ENCODE assay signal across 1 cellular context in the genomic region with DNA sequence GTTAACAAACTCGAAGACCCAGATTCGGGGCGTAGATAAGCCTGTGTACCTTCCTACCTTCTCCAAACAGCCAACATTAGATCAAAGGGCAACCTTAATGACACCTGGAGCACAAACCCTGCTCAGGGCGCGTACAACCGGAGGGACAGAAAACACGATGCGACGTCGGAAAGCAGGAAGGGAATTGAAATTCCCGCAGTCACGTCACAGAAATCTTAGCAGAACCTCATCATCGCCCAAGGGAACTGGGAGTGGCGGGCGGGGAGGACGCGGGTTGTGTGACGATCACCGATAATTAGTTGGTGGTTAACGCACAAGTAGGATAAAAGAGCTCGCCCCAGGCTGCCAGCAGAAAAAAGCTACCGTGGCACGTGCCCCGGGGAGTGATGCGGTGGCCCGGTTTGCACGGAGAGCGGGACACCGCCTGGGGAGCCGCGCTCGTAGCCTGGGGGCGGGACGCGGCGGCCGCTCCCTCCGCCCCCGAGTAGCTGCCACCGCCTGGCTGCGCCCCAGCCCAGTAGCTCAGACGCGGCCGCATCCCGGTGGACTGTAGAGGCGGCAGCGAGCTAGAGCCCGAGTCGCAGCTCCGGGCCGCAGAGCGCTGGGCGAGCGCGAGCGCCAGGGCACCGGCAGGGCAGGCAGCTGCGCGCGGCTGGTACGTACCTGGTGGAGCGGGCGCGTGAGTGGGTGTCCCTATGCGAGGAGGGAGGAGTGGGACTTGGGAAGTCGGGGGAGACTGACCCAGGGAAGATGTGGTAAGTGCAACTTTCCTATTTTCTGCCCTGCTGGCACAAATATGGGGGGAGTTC.
A peak's percentile ranks its signal among the peaks of the same experiment; 100 is the strongest.
TF ChIP-seq lines count a peak whose summit lies in the region.

A gene with protein sequence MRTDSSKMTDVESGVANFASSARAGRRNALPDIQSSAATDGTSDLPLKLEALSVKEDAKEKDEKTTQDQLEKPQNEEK (plus strand): TSS at position 525 of the 809 bp plus-strand sequence. CDS start 107,390 bp downstream, outside the sequence.

TF ChIP-seq in GM12878, 131 proteins besides CTCF, POLR2A, EP300 and RAD21 (continued from another document):
- TF ChIP-seq, protein P1, sequence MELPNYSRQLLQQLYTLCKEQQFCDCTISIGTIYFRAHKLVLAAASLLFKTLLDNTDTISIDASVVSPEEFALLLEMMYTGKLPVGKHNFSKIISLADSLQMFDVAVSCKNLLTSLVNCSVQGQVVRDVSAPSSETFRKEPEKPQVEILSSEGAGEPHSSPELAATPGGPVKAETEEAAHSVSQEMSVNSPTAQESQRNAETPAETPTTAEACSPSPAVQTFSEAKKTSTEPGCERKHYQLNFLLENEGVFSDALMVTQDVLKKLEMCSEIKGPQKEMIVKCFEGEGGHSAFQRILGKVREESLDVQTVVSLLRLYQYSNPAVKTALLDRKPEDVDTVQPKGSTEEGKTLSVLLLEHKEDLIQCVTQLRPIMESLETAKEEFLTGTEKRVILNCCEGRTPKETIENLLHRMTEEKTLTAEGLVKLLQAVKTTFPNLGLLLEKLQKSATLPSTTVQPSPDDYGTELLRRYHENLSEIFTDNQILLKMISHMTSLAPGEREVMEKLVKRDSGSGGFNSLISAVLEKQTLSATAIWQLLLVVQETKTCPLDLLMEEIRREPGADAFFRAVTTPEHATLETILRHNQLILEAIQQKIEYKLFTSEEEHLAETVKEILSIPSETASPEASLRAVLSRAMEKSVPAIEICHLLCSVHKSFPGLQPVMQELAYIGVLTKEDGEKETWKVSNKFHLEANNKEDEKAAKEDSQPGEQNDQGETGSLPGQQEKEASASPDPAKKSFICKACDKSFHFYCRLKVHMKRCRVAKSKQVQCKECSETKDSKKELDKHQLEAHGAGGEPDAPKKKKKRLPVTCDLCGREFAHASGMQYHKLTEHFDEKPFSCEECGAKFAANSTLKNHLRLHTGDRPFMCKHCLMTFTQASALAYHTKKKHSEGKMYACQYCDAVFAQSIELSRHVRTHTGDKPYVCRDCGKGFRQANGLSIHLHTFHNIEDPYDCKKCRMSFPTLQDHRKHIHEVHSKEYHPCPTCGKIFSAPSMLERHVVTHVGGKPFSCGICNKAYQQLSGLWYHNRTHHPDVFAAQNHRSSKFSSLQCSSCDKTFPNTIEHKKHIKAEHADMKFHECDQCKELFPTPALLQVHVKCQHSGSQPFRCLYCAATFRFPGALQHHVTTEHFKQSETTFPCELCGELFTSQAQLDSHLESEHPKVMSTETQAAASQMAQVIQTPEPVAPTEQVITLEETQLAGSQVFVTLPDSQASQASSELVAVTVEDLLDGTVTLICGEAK (IDR thresholded peaks at IDR 0.05; ENCODE audit: borderline replicate concordance), result no peak
- TF ChIP-seq BHLHE40 (IDR thresholded peaks at IDR 0.05; ENCODE audit: borderline replicate concordance in 1 of 2, low read depth in 2 of 2, low read length in 1 of 2), result peak; percentile 25 to 91; a peak in 3 of 4 replicates
- TF ChIP-seq DPF2 (IDR thresholded peaks at IDR 0.05), result no peak
- TF ChIP-seq SMC3 (IDR thresholded peaks at IDR 0.05; ENCODE audit: borderline replicate concordance, low read length), result no peak
- TF ChIP-seq, protein P2, sequence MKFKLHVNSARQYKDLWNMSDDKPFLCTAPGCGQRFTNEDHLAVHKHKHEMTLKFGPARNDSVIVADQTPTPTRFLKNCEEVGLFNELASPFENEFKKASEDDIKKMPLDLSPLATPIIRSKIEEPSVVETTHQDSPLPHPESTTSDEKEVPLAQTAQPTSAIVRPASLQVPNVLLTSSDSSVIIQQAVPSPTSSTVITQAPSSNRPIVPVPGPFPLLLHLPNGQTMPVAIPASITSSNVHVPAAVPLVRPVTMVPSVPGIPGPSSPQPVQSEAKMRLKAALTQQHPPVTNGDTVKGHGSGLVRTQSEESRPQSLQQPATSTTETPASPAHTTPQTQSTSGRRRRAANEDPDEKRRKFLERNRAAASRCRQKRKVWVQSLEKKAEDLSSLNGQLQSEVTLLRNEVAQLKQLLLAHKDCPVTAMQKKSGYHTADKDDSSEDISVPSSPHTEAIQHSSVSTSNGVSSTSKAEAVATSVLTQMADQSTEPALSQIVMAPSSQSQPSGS (IDR thresholded peaks at IDR 0.05; ENCODE audit: low read length), result no peak
- TF ChIP-seq IKZF1 (conservative IDR thresholded peaks at IDR 0.05), result peak; percentile 49
- no peak for TF ChIP-seq CBFB (IDR thresholded peaks at IDR 0.05; ENCODE audit: low read depth)
- TF ChIP-seq, protein P3, sequence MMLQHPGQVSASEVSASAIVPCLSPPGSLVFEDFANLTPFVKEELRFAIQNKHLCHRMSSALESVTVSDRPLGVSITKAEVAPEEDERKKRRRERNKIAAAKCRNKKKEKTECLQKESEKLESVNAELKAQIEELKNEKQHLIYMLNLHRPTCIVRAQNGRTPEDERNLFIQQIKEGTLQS (IDR thresholded peaks at IDR 0.05; ENCODE audit: borderline replicate concordance, extremely low read depth, low read depth, low read length), result no peak
- TF ChIP-seq ZBED1 (IDR thresholded peaks at IDR 0.05; ENCODE audit: borderline replicate concordance), result no peak
- TF ChIP-seq IRF4 (IDR thresholded peaks at IDR 0.05; ENCODE audit: low read depth, low read length), result no peak
- TF ChIP-seq STAT1 (conservative IDR thresholded peaks at IDR 0.05), result no peak
- TF ChIP-seq IKZF2 (IDR thresholded peaks at IDR 0.05), result peak in 1 of 2 experiments; percentile 15; a peak in 1 of 4 replicates
- peak; percentile 61; the same call in 1 of the 2 replicates for TF ChIP-seq GATAD2B (conservative IDR thresholded peaks at IDR 0.05; ENCODE audit: low read depth)
- no peak for TF ChIP-seq SPI1 (IDR thresholded peaks at IDR 0.05; ENCODE audit: borderline replicate concordance, insufficient read depth, low read depth, low read length)
- TF ChIP-seq HCFC1 (IDR thresholded peaks at IDR 0.05; ENCODE audit: low read length), result no peak
- TF ChIP-seq, protein P4, sequence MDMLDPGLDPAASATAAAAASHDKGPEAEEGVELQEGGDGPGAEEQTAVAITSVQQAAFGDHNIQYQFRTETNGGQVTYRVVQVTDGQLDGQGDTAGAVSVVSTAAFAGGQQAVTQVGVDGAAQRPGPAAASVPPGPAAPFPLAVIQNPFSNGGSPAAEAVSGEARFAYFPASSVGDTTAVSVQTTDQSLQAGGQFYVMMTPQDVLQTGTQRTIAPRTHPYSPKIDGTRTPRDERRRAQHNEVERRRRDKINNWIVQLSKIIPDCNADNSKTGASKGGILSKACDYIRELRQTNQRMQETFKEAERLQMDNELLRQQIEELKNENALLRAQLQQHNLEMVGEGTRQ (IDR thresholded peaks at IDR 0.05; ENCODE audit: borderline replicate concordance, low read depth, low read length), result no peak
- no peak for TF ChIP-seq BACH1 (IDR thresholded peaks at IDR 0.05; ENCODE audit: borderline replicate concordance)
- TF ChIP-seq, protein P5, sequence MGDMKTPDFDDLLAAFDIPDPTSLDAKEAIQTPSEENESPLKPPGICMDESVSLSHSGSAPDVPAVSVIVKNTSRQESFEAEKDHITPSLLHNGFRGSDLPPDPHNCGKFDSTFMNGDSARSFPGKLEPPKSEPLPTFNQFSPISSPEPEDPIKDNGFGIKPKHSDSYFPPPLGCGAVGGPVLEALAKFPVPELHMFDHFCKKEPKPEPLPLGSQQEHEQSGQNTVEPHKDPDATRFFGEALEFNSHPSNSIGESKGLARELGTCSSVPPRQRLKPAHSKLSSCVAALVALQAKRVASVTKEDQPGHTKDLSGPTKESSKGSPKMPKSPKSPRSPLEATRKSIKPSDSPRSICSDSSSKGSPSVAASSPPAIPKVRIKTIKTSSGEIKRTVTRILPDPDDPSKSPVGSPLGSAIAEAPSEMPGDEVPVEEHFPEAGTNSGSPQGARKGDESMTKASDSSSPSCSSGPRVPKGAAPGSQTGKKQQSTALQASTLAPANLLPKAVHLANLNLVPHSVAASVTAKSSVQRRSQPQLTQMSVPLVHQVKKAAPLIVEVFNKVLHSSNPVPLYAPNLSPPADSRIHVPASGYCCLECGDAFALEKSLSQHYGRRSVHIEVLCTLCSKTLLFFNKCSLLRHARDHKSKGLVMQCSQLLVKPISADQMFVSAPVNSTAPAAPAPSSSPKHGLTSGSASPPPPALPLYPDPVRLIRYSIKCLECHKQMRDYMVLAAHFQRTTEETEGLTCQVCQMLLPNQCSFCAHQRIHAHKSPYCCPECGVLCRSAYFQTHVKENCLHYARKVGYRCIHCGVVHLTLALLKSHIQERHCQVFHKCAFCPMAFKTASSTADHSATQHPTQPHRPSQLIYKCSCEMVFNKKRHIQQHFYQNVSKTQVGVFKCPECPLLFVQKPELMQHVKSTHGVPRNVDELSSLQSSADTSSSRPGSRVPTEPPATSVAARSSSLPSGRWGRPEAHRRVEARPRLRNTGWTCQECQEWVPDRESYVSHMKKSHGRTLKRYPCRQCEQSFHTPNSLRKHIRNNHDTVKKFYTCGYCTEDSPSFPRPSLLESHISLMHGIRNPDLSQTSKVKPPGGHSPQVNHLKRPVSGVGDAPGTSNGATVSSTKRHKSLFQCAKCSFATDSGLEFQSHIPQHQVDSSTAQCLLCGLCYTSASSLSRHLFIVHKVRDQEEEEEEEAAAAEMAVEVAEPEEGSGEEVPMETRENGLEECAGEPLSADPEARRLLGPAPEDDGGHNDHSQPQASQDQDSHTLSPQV (IDR thresholded peaks at IDR 0.05), result no peak
- TF ChIP-seq YBX1 (IDR thresholded peaks at IDR 0.05), result no peak
- no peak for TF ChIP-seq ESRRA (IDR thresholded peaks at IDR 0.05; ENCODE audit: low read length)
- TF ChIP-seq NFYA (IDR thresholded peaks at IDR 0.05; ENCODE audit: borderline replicate concordance, low read depth, low read length), result no peak
- TF ChIP-seq, protein P6, sequence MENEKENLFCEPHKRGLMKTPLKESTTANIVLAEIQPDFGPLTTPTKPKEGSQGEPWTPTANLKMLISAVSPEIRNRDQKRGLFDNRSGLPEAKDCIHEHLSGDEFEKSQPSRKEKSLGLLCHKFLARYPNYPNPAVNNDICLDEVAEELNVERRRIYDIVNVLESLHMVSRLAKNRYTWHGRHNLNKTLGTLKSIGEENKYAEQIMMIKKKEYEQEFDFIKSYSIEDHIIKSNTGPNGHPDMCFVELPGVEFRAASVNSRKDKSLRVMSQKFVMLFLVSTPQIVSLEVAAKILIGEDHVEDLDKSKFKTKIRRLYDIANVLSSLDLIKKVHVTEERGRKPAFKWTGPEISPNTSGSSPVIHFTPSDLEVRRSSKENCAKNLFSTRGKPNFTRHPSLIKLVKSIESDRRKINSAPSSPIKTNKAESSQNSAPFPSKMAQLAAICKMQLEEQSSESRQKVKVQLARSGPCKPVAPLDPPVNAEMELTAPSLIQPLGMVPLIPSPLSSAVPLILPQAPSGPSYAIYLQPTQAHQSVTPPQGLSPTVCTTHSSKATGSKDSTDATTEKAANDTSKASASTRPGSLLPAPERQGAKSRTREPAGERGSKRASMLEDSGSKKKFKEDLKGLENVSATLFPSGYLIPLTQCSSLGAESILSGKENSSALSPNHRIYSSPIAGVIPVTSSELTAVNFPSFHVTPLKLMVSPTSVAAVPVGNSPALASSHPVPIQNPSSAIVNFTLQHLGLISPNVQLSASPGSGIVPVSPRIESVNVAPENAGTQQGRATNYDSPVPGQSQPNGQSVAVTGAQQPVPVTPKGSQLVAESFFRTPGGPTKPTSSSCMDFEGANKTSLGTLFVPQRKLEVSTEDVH (IDR thresholded peaks at IDR 0.05; ENCODE audit: low read depth, partially characterized antibody), result no peak
- no peak for TF ChIP-seq MTA2 (IDR thresholded peaks at IDR 0.05; ENCODE audit: low read depth)
- TF ChIP-seq, protein P7, sequence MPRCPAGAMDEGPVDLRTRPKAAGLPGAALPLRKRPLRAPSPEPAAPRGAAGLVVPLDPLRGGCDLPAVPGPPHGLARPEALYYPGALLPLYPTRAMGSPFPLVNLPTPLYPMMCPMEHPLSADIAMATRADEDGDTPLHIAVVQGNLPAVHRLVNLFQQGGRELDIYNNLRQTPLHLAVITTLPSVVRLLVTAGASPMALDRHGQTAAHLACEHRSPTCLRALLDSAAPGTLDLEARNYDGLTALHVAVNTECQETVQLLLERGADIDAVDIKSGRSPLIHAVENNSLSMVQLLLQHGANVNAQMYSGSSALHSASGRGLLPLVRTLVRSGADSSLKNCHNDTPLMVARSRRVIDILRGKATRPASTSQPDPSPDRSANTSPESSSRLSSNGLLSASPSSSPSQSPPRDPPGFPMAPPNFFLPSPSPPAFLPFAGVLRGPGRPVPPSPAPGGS (IDR thresholded peaks at IDR 0.05; ENCODE audit: borderline replicate concordance, insufficient read depth, low read depth, low read length, poor library complexity, severe bottlenecking), result no peak
- TF ChIP-seq TCF3 (IDR thresholded peaks at IDR 0.05; ENCODE audit: borderline replicate concordance, insufficient read depth, low read depth, low read length), result no peak
- TF ChIP-seq ATF7 (IDR thresholded peaks at IDR 0.05; ENCODE audit: low read depth), result no peak
